Comparison of ENCODE assay signal across 13 cellular contexts in genomic region chr2:176138526-176139169, GRCh38. TPM values are rescaled to one million over a fixed set of nuclear protein-coding genes. Genes with fewer than 3 reads are reported as not detected.
DNase-seq lines count a peak whose midpoint lies in the region; ATAC-seq and TF ChIP-seq lines count a peak whose summit lies in the region.
"Had no signal": no experiment of that assay in that cellular context is flagged by ENCODE, and none has a peak within 500 bp of the region (broad histone marks: within the 10 kb centered on the region; RNA-seq: fewer than 3 reads in every experiment).

No MANE protein-coding gene starts in this region.

- H3K36me3 Mint-ChIP-seq in H9 (ENCODE audit: insufficient read depth in 1 of 3, low read depth in 3 of 3) = no peaks in the 10 kb centered on the region
- peaks cover 26% of the 10 kb centered on the region for H3K36me3 Mint-ChIP-seq in effector memory CD8-positive, alpha-beta T cell (ENCODE audit: insufficient read depth)
- no peaks in the 10 kb centered on the region for H3K36me3 Mint-ChIP-seq in neural crest cell (ENCODE audit: low read depth)

- H3K27me3 ChIP-seq in ACC112 (ENCODE audit: insufficient read depth, low read length) (no peaks in the 10 kb centered on the region), H9 (ENCODE audit: insufficient read depth, low read length) (peaks cover 89% of the 10 kb centered on the region), foreskin keratinocyte (no peaks in the 10 kb centered on the region)

- H3K4me3 Mint-ChIP-seq in H9 (no peak overlapping the region), neural crest cell (peak overlapping the region; percentile 49)
- peak overlapping the region; percentile 28 to 31 for H3K4me3 Mint-ChIP-seq in effector memory CD8-positive, alpha-beta T cell

- no peak overlapping the region for H2BK5ac ChIP-seq in H9 (ENCODE audit: insufficient read length, low read length)

- H3K4me2 ChIP-seq in H9 (ENCODE audit: insufficient read depth, insufficient read length, low read length) = no peak overlapping the region

- TF ChIP-seq CTCF in H9 (conservative IDR thresholded peaks at IDR 0.05) (no peak), neural crest cell (conservative IDR thresholded peaks at IDR 0.05) (no peak), foreskin keratinocyte (conservative IDR thresholded peaks at IDR 0.05) (no peak)

- no peaks in the 10 kb centered on the region for H4K20me1 ChIP-seq in H9 (ENCODE audit: control insufficient read depth, insufficient read depth, insufficient read length)

- H3K4me3 ChIP-seq in ACC112 (ENCODE audit: low read depth, low read length) = peak overlapping the region; percentile 83

- no peak overlapping the region for H4K5ac ChIP-seq in H9 (ENCODE audit: insufficient read length, low read depth, low read length)

- H3K56ac ChIP-seq in H9 (ENCODE audit: insufficient read length, low read depth, low read length) = no peak overlapping the region

- no peak overlapping the region for H2AK5ac ChIP-seq in H9 (ENCODE audit: insufficient read length, low read length)

- no peak overlapping the region for H3K18ac ChIP-seq in H9 (ENCODE audit: insufficient read length, low read depth, low read length)

- H3K4me1 Mint-ChIP-seq in H9 (peaks cover 2 to 11% of the 10 kb centered on the region in 2 experiments; a peak in 3 of 4 replicates), neural crest cell (peaks cover 4% of the 10 kb centered on the region)
- peaks cover 6 to 26% of the 10 kb centered on the region in 2 donors for H3K4me1 Mint-ChIP-seq in effector memory CD8-positive, alpha-beta T cell (ENCODE audit: low read depth in 2 of 2)

- H2AFZ ChIP-seq in ACC112 (ENCODE audit: low read length, unreplicated experiment) (peak overlapping the region; percentile 90), H9 (ENCODE audit: low read length) (no peak overlapping the region)

- H2BK120ac ChIP-seq in H9 (ENCODE audit: low read depth, low read length, poor library complexity, severe bottlenecking) = no peak overlapping the region

- H3K9me3 ChIP-seq in H9 (ENCODE audit: control insufficient read depth, low read depth, low read length) = no peaks in the 10 kb centered on the region

- H3K36me3 ChIP-seq in ACC112 (ENCODE audit: insufficient read depth, low read length) = no peaks in the 10 kb centered on the region

- peak; percentile 29 for DNase-seq in H9
- DNase-seq in effector memory CD8-positive, alpha-beta T cell = no peak
- DNase-seq in neural crest cell (ENCODE audit: low read depth, low spot score) = no peak
- DNase-seq in NOMO-1 (lab: John Stamatoyannopoulos, UW; ENCODE audit: unreplicated experiment in 2 of 2) = no peak
- DNase-seq in OCI-M1 (lab: John Stamatoyannopoulos, UW) = no peak
- DNase-seq in foreskin keratinocyte = no peak
- DNase-seq: activated gamma-delta T cell treated with Interleukin-2 at 50 U/mL for 16 hours, hypothalamus had no signal

- H3K27me3 Mint-ChIP-seq in H9 (ENCODE audit: low read depth) (peaks cover 98% of the 10 kb centered on the region), neural crest cell (ENCODE audit: low read depth) (peaks cover 99% of the 10 kb centered on the region)
- H3K27me3 Mint-ChIP-seq in effector memory CD8-positive, alpha-beta T cell = peaks cover 88 to 100% of the 10 kb centered on the region in 2 donors

- no peak for ATAC-seq in effector memory CD8-positive, alpha-beta T cell (replicated peaks)
- ATAC-seq in GM21367 (IDR thresholded peaks at IDR 0.05; ENCODE audit: unreplicated experiment) = no peak
- ATAC-seq in foreskin keratinocyte = no peak

- H3K79me1 ChIP-seq in H9 (ENCODE audit: insufficient read depth, low read depth, low read length, poor library complexity, severe bottlenecking) = no peaks in the 10 kb centered on the region

- H2BK15ac ChIP-seq in H9 (ENCODE audit: low read depth, low read length) = no peak overlapping the region

- no peak overlapping the region for H3K4ac ChIP-seq in H9 (ENCODE audit: low read depth, low read length)

- no peak overlapping the region for H2BK12ac ChIP-seq in H9 (ENCODE audit: insufficient read length, low read depth, low read length)

- H2BK20ac ChIP-seq in H9 (ENCODE audit: low read depth, low read length, poor library complexity, severe bottlenecking) = no peak overlapping the region

- H3K27ac Mint-ChIP-seq in H9 (no peak overlapping the region), neural crest cell (ENCODE audit: unreplicated experiment) (no peak overlapping the region)
- H3K27ac Mint-ChIP-seq in effector memory CD8-positive, alpha-beta T cell = no peak overlapping the region

- no peak overlapping the region for H3K14ac ChIP-seq in H9 (ENCODE audit: insufficient read depth, low read length)

- H3K23ac ChIP-seq in H9 (ENCODE audit: insufficient read length, low read depth, low read length) = no peak overlapping the region

- no peak overlapping the region for H4K91ac ChIP-seq in H9 (ENCODE audit: insufficient read length, low read depth, low read length)

- WGBS in H9 (ENCODE audit: extremely low coverage, insufficient read length, low lambda C conversion rate) = no CpG with 5 or more reads among the region's 24 CpGs

- no peak overlapping the region for H3T11ph ChIP-seq in H9 (ENCODE audit: low read length)

- peaks cover 8% of the 10 kb centered on the region for H3K23me2 ChIP-seq in H9 (ENCODE audit: insufficient read length, low read depth, low read length, poor library complexity, severe bottlenecking)

- no peak overlapping the region for H4K8ac ChIP-seq in H9 (replicated peaks; ENCODE audit: insufficient read length, low read depth, low read length)

- H3K4me1 ChIP-seq in ACC112 (ENCODE audit: control insufficient read depth, insufficient read depth, low read length, unreplicated experiment) = peaks cover 36% of the 10 kb centered on the region
- H3K4me1 ChIP-seq in H9 (ENCODE audit: insufficient read depth, low read length) = no peaks in the 10 kb centered on the region; the same call in 1 of the 2 replicates
- peaks cover 10% of the 10 kb centered on the region for H3K4me1 ChIP-seq in foreskin keratinocyte

- no peak overlapping the region for H3K9ac ChIP-seq in H9 (ENCODE audit: extremely low read depth, insufficient read length, low read length)

- peaks cover 56% of the 10 kb centered on the region for H3K79me2 ChIP-seq in ACC112 (ENCODE audit: control insufficient read depth, insufficient read depth, low read length, unreplicated experiment)
- H3K79me2 ChIP-seq in H9 (ENCODE audit: insufficient read depth, low read length) = no peaks in the 10 kb centered on the region

- H3K9me3 Mint-ChIP-seq in H9 (peaks cover 0 to 4% of the 10 kb centered on the region in 2 experiments; a peak in 4 of 5 replicates), neural crest cell (no peaks in the 10 kb centered on the region)
- no peaks in the 10 kb centered on the region for H3K9me3 Mint-ChIP-seq in effector memory CD8-positive, alpha-beta T cell

- H3K27ac ChIP-seq in ACC112 (ENCODE audit: low read depth, low read length) = peak overlapping the region; percentile 79
- no peak overlapping the region for H3K27ac ChIP-seq in H9 (ENCODE audit: insufficient read length, low read depth, low read length)
- H3K27ac ChIP-seq in foreskin keratinocyte = no peak overlapping the region
- H3K27ac ChIP-seq: VCaP had no signal

RNA-seq across cellular contexts. Expression of gene HOXD8, which starts 9.1 kb away (rescaled TPM):
- total RNA-seq in H9 (2021) = not detected in 2 replicates
- total RNA-seq in neural crest cell = not detected in 2 replicates
- 6.5 and 10.8 TPM in 2 replicates for total RNA-seq in foreskin keratinocyte
- polyA plus RNA-seq in foreskin keratinocyte = 7.0 and 9.7 TPM in 2 replicates
- total RNA-seq: H4 had no signal

RNA-seq across cellular contexts. Expression of gene HOXD4, which starts 12.7 kb away (rescaled TPM):
- total RNA-seq in H9 (2021) (not detected in 2 replicates), neural crest cell (1.3 TPM in 2 replicates), foreskin keratinocyte (0.32 and 0.82 TPM in 2 replicates)
- polyA plus RNA-seq in foreskin keratinocyte = 0.39 and 0.83 TPM in 2 replicates
- total RNA-seq: H4, temporal lobe had no signal

RNA-seq across cellular contexts. Expression of gene HOXD9, which starts 16.1 kb away (rescaled TPM):
- total RNA-seq in H9 (2021) (not detected in 2 replicates), neural crest cell (not detected in 2 replicates), foreskin keratinocyte (0.14 and 0.37 TPM in 2 replicates)
- polyA plus RNA-seq in foreskin keratinocyte = 0.21 and 0.47 TPM in 2 replicates
- total RNA-seq: temporal lobe had no signal

RNA-seq across cellular contexts. Expression of gene HOXD3, which starts 18.5 kb away (rescaled TPM):
- not detected in 2 replicates for total RNA-seq in H9 (2021)
- total RNA-seq in neural crest cell = 1.5 and 1.9 TPM in 2 replicates
- 0.32 and 1.2 TPM in 2 replicates for total RNA-seq in foreskin keratinocyte
- 0.23 and 0.45 TPM in 2 replicates for polyA plus RNA-seq in foreskin keratinocyte
- total RNA-seq: temporal lobe had no signal

RNA-seq across cellular contexts. Expression of gene HOXD10, which starts 22.1 kb away (rescaled TPM):
- not detected in 2 replicates for total RNA-seq in H9 (2021)
- not detected in 2 replicates for total RNA-seq in neural crest cell
- not detected in 2 replicates for total RNA-seq in foreskin keratinocyte
- not detected in 2 replicates for polyA plus RNA-seq in foreskin keratinocyte
- total RNA-seq: H4, temporal lobe had no signal

Comparison
In these comparisons a context has a peak if more than half of its experiments do, and no peak if none do; other contexts are left out.
1. H3K4me3 Mint-ChIP-seq: peak in effector memory CD8-positive, alpha-beta T cell (2 of 2) and neural crest cell (single experiment); none in H9 (0 of 2).